11 cellular contexts compared by ENCODE assay signal in the genomic region with DNA sequence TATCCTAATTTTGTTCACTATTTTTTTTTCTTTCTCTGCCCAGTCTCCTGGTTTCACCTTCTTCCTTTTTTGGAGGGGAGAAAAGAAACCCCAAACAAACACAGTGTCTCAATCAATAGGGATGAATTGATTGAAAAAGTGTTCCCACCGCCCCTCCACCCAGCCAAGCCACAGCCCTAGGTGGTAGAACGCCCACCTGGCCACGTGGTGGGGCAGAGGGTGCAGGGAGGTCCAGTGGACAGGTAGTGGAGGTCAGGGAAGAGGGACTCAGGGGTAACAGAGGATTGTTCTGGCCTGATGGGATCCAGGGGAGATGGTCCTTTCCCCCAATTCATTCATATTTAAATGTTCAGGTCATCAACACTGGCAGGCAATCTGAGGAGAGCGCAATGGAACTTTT. TPM values are rescaled to one million over a fixed set of nuclear protein-coding genes. Genes with fewer than 3 reads are reported as not detected.
DNase-seq lines count a peak whose midpoint lies in the region; ATAC-seq and TF ChIP-seq lines count a peak whose summit lies in the region.
"Had no signal": no experiment of that assay in that cellular context is flagged by ENCODE, and none has a peak within 500 bp of the region (broad histone marks: within the 10 kb centered on the region; RNA-seq: fewer than 3 reads in every experiment).

No MANE protein-coding gene starts in this region.

- H2AK5ac ChIP-seq in mesendoderm (ENCODE audit: low read length), result no peak overlapping the region

- H2BK15ac ChIP-seq in mesendoderm (replicated peaks; ENCODE audit: low read depth), result no peak overlapping the region

- H3K79me2 ChIP-seq in mesendoderm (ENCODE audit: control insufficient read depth, insufficient read depth, low read length), result no peaks in the 10 kb centered on the region

- no peaks in the 10 kb centered on the region for H3K36me3 Mint-ChIP-seq in endodermal cell (ENCODE audit: low read depth)

- no peak overlapping the region for H4K5ac ChIP-seq in mesendoderm (ENCODE audit: low read length)

- H3K36me3 ChIP-seq in cardiac muscle cell (no peaks in the 10 kb centered on the region), endodermal cell (ENCODE audit: control insufficient read depth, insufficient read depth, low read length) (no peaks in the 10 kb centered on the region), mesendoderm (ENCODE audit: control insufficient read depth, insufficient read depth, low read length) (no peaks in the 10 kb centered on the region), upper lobe of right lung (no peaks in the 10 kb centered on the region)

- no peak overlapping the region for H3K4ac ChIP-seq in mesendoderm (ENCODE audit: low read depth, low read length)

- H2BK120ac ChIP-seq in mesendoderm (ENCODE audit: low read depth, low read length), result no peak overlapping the region

- peak overlapping the region; percentile 4 for H3K4me3 ChIP-seq in cardiac muscle cell
- no peak overlapping the region for H3K4me3 ChIP-seq in endodermal cell (ENCODE audit: low read length)
- H3K4me3 ChIP-seq in mesendoderm (ENCODE audit: low read length), result no peak overlapping the region
- H3K4me3 ChIP-seq in upper lobe of right lung, result peak overlapping the region; percentile 30

- ATAC-seq in Right ventricle myocardium superior (ENCODE audit: poor library complexity), result no peak
- ATAC-seq in upper lobe of right lung, result no peak
- ATAC-seq: activated naive CD8-positive, alpha-beta T cell treated with anti-CD3 and anti-CD28 coated beads, Interleukin-2, amount 50 U/mL, for 24 hours; left lobe of liver had no signal

- WGBS in endodermal cell (ENCODE audit: insufficient coverage in 1 of 2, insufficient read length in 1 of 2), 2 experiments, result 14% methylated on average over 4 of the region's 4 CpGs; no CpG with 5 or more reads in 1 of the 2 experiments
- no CpG with 5 or more reads among the region's 4 CpGs for WGBS in mesendoderm (ENCODE audit: extremely low coverage, insufficient coverage, low lambda C conversion rate)

- H3K23ac ChIP-seq in mesendoderm (ENCODE audit: low read length), result no peak overlapping the region

- H3K9me3 Mint-ChIP-seq in endodermal cell, result no peaks in the 10 kb centered on the region
- H3K9me3 Mint-ChIP-seq: activated naive CD8-positive, alpha-beta T cell treated with anti-CD3 and anti-CD28 coated beads, Interleukin-2, amount 50 U/mL, for 24 hours had no signal

- peak overlapping the region; percentile 17 for H3K56ac ChIP-seq in mesendoderm (ENCODE audit: low read length)

- H3K9ac ChIP-seq in endodermal cell (ENCODE audit: extremely low read depth, low read length, poor library complexity, severe bottlenecking) (no peak overlapping the region), mesendoderm (ENCODE audit: low read length) (no peak overlapping the region)

- H3K27ac ChIP-seq in cardiac muscle cell (no peak overlapping the region), endodermal cell (ENCODE audit: low read depth, low read length) (no peak overlapping the region), mesendoderm (ENCODE audit: low read depth, low read length) (no peak overlapping the region), upper lobe of right lung (peak overlapping the region; percentile 61)

- H4K8ac ChIP-seq in mesendoderm (ENCODE audit: low read depth, low read length), result no peak overlapping the region

- DNase-seq in cardiac muscle cell (ENCODE audit: low read depth in 1 of 2, low spot score in 1 of 2) (no peak), Right ventricle myocardium superior (no peak), endodermal cell (no peak), mesendoderm (no peak), upper lobe of right lung (no peak), OCI-M1 (lab: John Stamatoyannopoulos, UW) (no peak), DMS79 treated with DMSO at 0.1 percent for 48 hours (lab: John Stamatoyannopoulos, UW) (no peak)
- no peak for DNase-seq in activated CD4-positive, alpha-beta T cell treated with anti-CD3 and anti-CD28 coated beads, Interleukin-2, amount 50 U/mL, for 48 hours
- DNase-seq: 8988T; activated naive CD8-positive, alpha-beta T cell treated with anti-CD3 and anti-CD28 coated beads, Interleukin-2, amount 50 U/mL, for 24 hours had no signal

- peak overlapping the region; percentile 34 for H3K4me2 ChIP-seq in mesendoderm (ENCODE audit: low read length)

- no peaks in the 10 kb centered on the region for H3K27me3 ChIP-seq in cardiac muscle cell
- H3K27me3 ChIP-seq in endodermal cell (ENCODE audit: control insufficient read depth, insufficient read depth, low read length, poor library complexity, severe bottlenecking), result peaks cover 80% of the 10 kb centered on the region
- H3K27me3 ChIP-seq in mesendoderm (ENCODE audit: insufficient read depth, low read length, poor library complexity), result no peaks in the 10 kb centered on the region
- H3K27me3 ChIP-seq in upper lobe of right lung, result peaks cover 18% of the 10 kb centered on the region

- no peaks in the 10 kb centered on the region for H3K79me1 ChIP-seq in mesendoderm (ENCODE audit: low read length)

- H3K9me3 ChIP-seq in cardiac muscle cell (ENCODE audit: low read depth), result no peaks in the 10 kb centered on the region
- H3K9me3 ChIP-seq in endodermal cell (ENCODE audit: control insufficient read depth, low read length), result no peaks in the 10 kb centered on the region
- H3K9me3 ChIP-seq in upper lobe of right lung, result no peaks in the 10 kb centered on the region

- TF ChIP-seq CTCF in cardiac muscle cell (IDR thresholded peaks at IDR 0.05; ENCODE audit: low read depth, low read length) (no peak), endodermal cell (conservative IDR thresholded peaks at IDR 0.05) (no peak), upper lobe of right lung (IDR thresholded peaks at IDR 0.05) (no peak)

- intact Hi-C loops in Right ventricle myocardium superior (cut with DNase I) (no loop called here), upper lobe of right lung (cut with DNase I) (no loop called here)

- no peak overlapping the region for H3K18ac ChIP-seq in mesendoderm (ENCODE audit: low read length)

- peaks cover 23% of the 10 kb centered on the region for H3K4me1 Mint-ChIP-seq in endodermal cell

- no peak overlapping the region for H2BK5ac ChIP-seq in mesendoderm (ENCODE audit: low read length)

- no peak overlapping the region for H3K27ac Mint-ChIP-seq in endodermal cell
- H3K27ac Mint-ChIP-seq: activated naive CD8-positive, alpha-beta T cell treated with anti-CD3 and anti-CD28 coated beads, Interleukin-2, amount 50 U/mL, for 24 hours had no signal

- H3K27me3 Mint-ChIP-seq in endodermal cell (ENCODE audit: insufficient read depth), result peaks cover 74% of the 10 kb centered on the region

- H3K4me1 ChIP-seq in cardiac muscle cell (ENCODE audit: low read depth) (peaks cover 55% of the 10 kb centered on the region), endodermal cell (ENCODE audit: control insufficient read depth, insufficient read depth, low read length) (no peaks in the 10 kb centered on the region), mesendoderm (ENCODE audit: control insufficient read depth, low read depth, low read length) (peaks cover 3% of the 10 kb centered on the region), upper lobe of right lung (peaks cover 7% of the 10 kb centered on the region)

- peak overlapping the region; percentile 11 for H3K4me3 Mint-ChIP-seq in endodermal cell
- H3K4me3 Mint-ChIP-seq: activated naive CD8-positive, alpha-beta T cell treated with anti-CD3 and anti-CD28 coated beads, Interleukin-2, amount 50 U/mL, for 24 hours had no signal

RNA-seq across cellular contexts. Expression of a gene that starts 1.8 kb away (rescaled TPM):
- 3.0 and 5.7 TPM in 2 replicates for total RNA-seq in cardiac muscle cell
- polyA plus RNA-seq in cardiac muscle cell, result 4.8 and 8.2 TPM in 2 replicates
- 1.9 TPM for total RNA-seq in Right ventricle myocardium superior
- total RNA-seq in endodermal cell, result not detected
- polyA plus RNA-seq in endodermal cell (2013, experiment 1 of 2), result 0.61 TPM
- 0.70 TPM for polyA plus RNA-seq in endodermal cell (2013, experiment 2 of 2)
- polyA plus RNA-seq in mesendoderm (2013, experiment 1 of 2), result 0.21 TPM
- polyA plus RNA-seq in mesendoderm (2013, experiment 2 of 2), result 0.17 TPM
- total RNA-seq in upper lobe of right lung, result 70.2 TPM

Comparison
In these comparisons a context has a peak if more than half of its experiments do, and no peak if none do; other contexts are left out.
1. H3K4me3 ChIP-seq: peak in cardiac muscle cell (single experiment) and upper lobe of right lung (single experiment); none in endodermal cell (single experiment) and mesendoderm (single experiment).
2. RNA of a gene that starts 1.8 kb away (total RNA-seq): 70.2 TPM in upper lobe of right lung (single experiment); 3.0 to 5.7 TPM in cardiac muscle cell, 1.9 TPM in Right ventricle myocardium superior (single experiment) and not detected in endodermal cell; every median in the first group is over 10 times any median in the second.